ENCODE assay signal across 9 cellular contexts in the genomic region with DNA sequence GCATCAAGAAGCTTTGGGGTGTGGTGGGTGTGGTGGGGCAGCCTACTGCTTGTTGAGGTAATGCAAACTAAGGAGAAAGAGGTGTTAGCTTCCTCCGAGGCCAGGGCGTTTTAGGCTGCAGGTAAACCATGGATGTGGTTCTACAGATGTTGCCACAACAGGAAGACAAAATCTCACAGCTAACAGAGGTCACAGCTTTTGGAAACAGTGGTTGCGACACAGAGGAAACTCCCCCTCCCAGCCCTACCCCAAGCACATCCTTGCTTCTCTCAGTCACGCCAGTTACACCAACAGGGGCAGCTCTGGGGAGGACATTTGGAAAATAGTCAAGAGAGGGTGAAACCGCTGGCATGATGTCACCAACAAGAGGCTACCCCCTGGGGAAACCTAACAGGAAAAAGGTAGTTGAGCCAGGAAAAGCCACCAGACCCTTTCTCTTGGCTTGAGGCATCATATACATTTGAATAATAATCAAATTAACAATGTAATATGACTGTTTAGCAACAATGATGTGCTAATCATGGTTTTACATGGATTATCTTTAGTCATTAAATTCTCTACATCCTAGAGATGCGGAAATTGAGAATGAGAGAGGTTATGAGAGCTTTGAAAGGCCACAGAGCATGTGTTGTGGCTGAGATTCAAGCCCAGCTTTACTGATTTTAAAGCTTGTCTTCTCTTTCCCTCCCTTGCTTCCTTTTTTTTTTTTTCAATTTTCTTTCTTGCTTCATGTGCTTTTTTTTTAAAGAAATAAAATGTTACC.
DNase-seq lines count a peak whose midpoint lies in the region; ATAC-seq and TF ChIP-seq lines count a peak whose summit lies in the region.
"Had no signal": no experiment of that assay in that cellular context is flagged by ENCODE, and none has a peak within 500 bp of the region (broad histone marks: within the 10 kb centered on the region; RNA-seq: fewer than 3 reads in every experiment).

No MANE protein-coding gene starts in this region.

- TF ChIP-seq EP300 in tibial nerve (IDR thresholded peaks at IDR 0.05) = no peak

- TF ChIP-seq CTCF in tibial nerve (IDR thresholded peaks at IDR 0.05) = no peak

- H3K9me3 ChIP-seq in adipocyte (ENCODE audit: control insufficient read depth, low read length) (no peaks in the 10 kb centered on the region), tibial nerve (no peaks in the 10 kb centered on the region)
- H3K9me3 ChIP-seq: gastrocnemius medialis had no signal

- no peak for TF ChIP-seq POLR2A in tibial nerve (IDR thresholded peaks at IDR 0.05)

- H3K4me3 Mint-ChIP-seq in T-helper 1 cell treated with Interleukin-12 subunit alpha and Interleukin-12 subunit beta and Interleukin-4 antibody, amounts not matched to agents 30 μg/mL and 1 μg/mL, for 36 hours = peak overlapping the region; percentile 79

- ATAC-seq in GM18867 (IDR thresholded peaks at IDR 0.05; ENCODE audit: unreplicated experiment) (peak; percentile 53), HG03039 (IDR thresholded peaks at IDR 0.05; ENCODE audit: unreplicated experiment) (peak; percentile 43)
- ATAC-seq: gastrocnemius medialis had no signal

- H3K36me3 ChIP-seq in adipocyte (ENCODE audit: control insufficient read depth, insufficient read depth, low read length, severe bottlenecking) (no peaks in the 10 kb centered on the region), tibial nerve (no peaks in the 10 kb centered on the region)
- H3K36me3 ChIP-seq: gastrocnemius medialis had no signal

- H3K27ac ChIP-seq in tibial nerve = no peak overlapping the region
- H3K27ac ChIP-seq: gastrocnemius medialis had no signal

- H3K27ac Mint-ChIP-seq in T-helper 1 cell treated with Interleukin-12 subunit alpha and Interleukin-12 subunit beta and Interleukin-4 antibody, amounts not matched to agents 30 μg/mL and 1 μg/mL, for 36 hours = peak overlapping the region; percentile 98

- H3K4me3 ChIP-seq in adipocyte (ENCODE audit: low read length) (no peak overlapping the region), tibial nerve (no peak overlapping the region)
- H3K4me3 ChIP-seq: gastrocnemius medialis had no signal

- H3K4me1 ChIP-seq in adipocyte (ENCODE audit: control insufficient read depth, insufficient read depth, low read length) = no peaks in the 10 kb centered on the region
- H3K4me1 ChIP-seq in tibial nerve = no peaks in the 10 kb centered on the region
- H3K4me1 ChIP-seq: gastrocnemius medialis had no signal

- H3K27me3 Mint-ChIP-seq in T-helper 1 cell treated with Interleukin-12 subunit alpha and Interleukin-12 subunit beta and Interleukin-4 antibody, amounts not matched to agents 30 μg/mL and 1 μg/mL, for 36 hours (ENCODE audit: low read depth) = peaks cover 35% of the 10 kb centered on the region

- peaks cover 22% of the 10 kb centered on the region for H3K9me3 Mint-ChIP-seq in T-helper 1 cell treated with Interleukin-12 subunit alpha and Interleukin-12 subunit beta and Interleukin-4 antibody, amounts not matched to agents 30 μg/mL and 1 μg/mL, for 36 hours

- no peak overlapping the region for H3K9ac ChIP-seq in adipocyte (ENCODE audit: low read length)

- peak; percentile 4 for DNase-seq in adipocyte (ENCODE audit: low read depth)
- peak; percentile 27 to 40 for DNase-seq in stimulated activated CD4-positive, alpha-beta T cell treated with anti-CD3 and anti-CD28 coated beads, Interleukin-4, amount 100 ng/mL, for 48 hours (ENCODE audit: low read depth in 2 of 2)
- no peak for DNase-seq in tibial nerve (ENCODE audit: low spot score in 2 of 2)
- no peak for DNase-seq in GOT3 (lab: John Stamatoyannopoulos, UW)
- DNase-seq in SW 1271 (lab: John Stamatoyannopoulos, UW) = no peak

- peaks cover 29% of the 10 kb centered on the region for H3K36me3 Mint-ChIP-seq in T-helper 1 cell treated with Interleukin-12 subunit alpha and Interleukin-12 subunit beta and Interleukin-4 antibody, amounts not matched to agents 30 μg/mL and 1 μg/mL, for 36 hours (ENCODE audit: low read depth)

- H3K27me3 ChIP-seq in adipocyte (replicated peaks; ENCODE audit: control insufficient read depth, insufficient read depth, low read length) (peaks cover 13% of the 10 kb centered on the region), tibial nerve (no peaks in the 10 kb centered on the region)
- H3K27me3 ChIP-seq: gastrocnemius medialis had no signal

- WGBS in tibial nerve, 2 donors = 63 to 67% methylated on average over 6 of the region's 6 CpGs

- peaks cover 59% of the 10 kb centered on the region for H3K4me1 Mint-ChIP-seq in T-helper 1 cell treated with Interleukin-12 subunit alpha and Interleukin-12 subunit beta and Interleukin-4 antibody, amounts not matched to agents 30 μg/mL and 1 μg/mL, for 36 hours (ENCODE audit: low read depth)

Comparison
In these comparisons a context has a peak if more than half of its experiments do, and no peak if none do; other contexts are left out.
1. DNase-seq: peak in adipocyte (single experiment) and stimulated activated CD4-positive, alpha-beta T cell treated with anti-CD3 and anti-CD28 coated beads, Interleukin-4, amount 100 ng/mL, for 48 hours (2 of 2); none in tibial nerve (0 of 2), GOT3 (single experiment) and SW 1271 (0 of 2).